Comparison of ENCODE assay signal across 17 cellular contexts in genomic region chrX:153674219-153674851, GRCh38. TPM values are rescaled to one million over a fixed set of nuclear protein-coding genes. Genes with fewer than 3 reads are reported as not detected.
DNase-seq lines count a peak whose midpoint lies in the region; ATAC-seq and TF ChIP-seq lines count a peak whose summit lies in the region.
"Had no signal": no experiment of that assay in that cellular context is flagged by ENCODE, and none has a peak within 500 bp of the region (broad histone marks: within the 10 kb centered on the region; RNA-seq: fewer than 3 reads in every experiment).

No MANE protein-coding gene starts in this region.

- H3K9me3 ChIP-seq in testis = no peaks in the 10 kb centered on the region

- POLR2A ChIA-PET in activated naive CD8-positive, alpha-beta T cell treated with anti-CD3 and anti-CD28 coated beads, Interleukin-2, amount 10 ng/mL, durations not matched to agents 7 days and 5 days (lab: Charles Lee) = no interaction called here

- no peaks in the 10 kb centered on the region for H3K9me3 Mint-ChIP-seq in activated naive CD8-positive, alpha-beta T cell treated with anti-CD3 and anti-CD28 coated beads, Interleukin-2, amount 10 ng/mL, durations not matched to agents 7 days and 5 days
- H3K9me3 Mint-ChIP-seq in activated naive CD8-positive, alpha-beta T cell treated with anti-CD3 and anti-CD28 coated beads for 36 hours = no peaks in the 10 kb centered on the region
- H3K9me3 Mint-ChIP-seq in brain = peaks cover 0 to 36% (median 9%) of the 10 kb centered on the region in 5 experiments
- H3K9me3 Mint-ChIP-seq in stimulated activated naive B cell treated with anti-CD40 and anti-IgM and Interleukin-4, amounts not matched to agents 10 μg/mL and 1 μg/mL and 100 μg/mL, for 72 hours = no peaks in the 10 kb centered on the region

- H3K27ac Mint-ChIP-seq in activated naive CD8-positive, alpha-beta T cell treated with anti-CD3 and anti-CD28 coated beads, Interleukin-2, amount 10 ng/mL, durations not matched to agents 7 days and 5 days = no peak overlapping the region
- H3K27ac Mint-ChIP-seq in activated naive CD8-positive, alpha-beta T cell treated with anti-CD3 and anti-CD28 coated beads for 36 hours = no peak overlapping the region
- H3K27ac Mint-ChIP-seq in brain = peak overlapping the region in 3 of 5 experiments; percentile 0 to 92 (median 33)
- peak overlapping the region; percentile 51 for H3K27ac Mint-ChIP-seq in stimulated activated naive B cell treated with anti-CD40 and anti-IgM and Interleukin-4, amounts not matched to agents 10 μg/mL and 1 μg/mL and 100 μg/mL, for 72 hours
- H3K27ac Mint-ChIP-seq: CD4-positive, CD25-positive, alpha-beta regulatory T cell had no signal

- DNase-seq in activated naive CD8-positive, alpha-beta T cell treated with anti-CD3 and anti-CD28 coated beads, Interleukin-2, amount 10 ng/mL, durations not matched to agents 7 days and 5 days = no peak
- DNase-seq in activated naive CD8-positive, alpha-beta T cell treated with anti-CD3 and anti-CD28 coated beads for 36 hours = no peak
- peak; percentile 82 for DNase-seq in mesenteric fat pad (ENCODE audit: low spot score)
- DNase-seq in stimulated activated naive B cell treated with anti-CD40 and anti-IgM and Interleukin-4, amounts not matched to agents 10 μg/mL and 1 μg/mL and 100 μg/mL, for 72 hours = no peak
- DNase-seq in testis = no peak
- DNase-seq in putamen (ENCODE audit: low spot score) = no peak
- DNase-seq: activated CD4-positive, alpha-beta T cell treated with anti-CD3 and anti-CD28 coated beads, Interleukin-2, amount 50 U/mL, for 48 hours; CD4-positive, CD25-positive, alpha-beta regulatory T cell; effector CD8-positive, alpha-beta T cell; NCI-H1436 treated with DMSO at 0.1 percent for 48 hours; NK-92 treated with Interleukin-12 subunit alpha and Interleukin-12 subunit beta, amount 100 ng/mL, for 24 hours had no signal

- H3K27ac ChIP-seq in testis = no peak overlapping the region

- H3K27me3 ChIP-seq in testis = no peaks in the 10 kb centered on the region

- ATAC-seq in activated naive CD8-positive, alpha-beta T cell treated with anti-CD3 and anti-CD28 coated beads, Interleukin-2, amount 10 ng/mL, durations not matched to agents 7 days and 5 days (ENCODE audit: low read depth) = no peak
- ATAC-seq in stimulated activated naive B cell treated with anti-CD40 and anti-IgM and Interleukin-4, amounts not matched to agents 10 μg/mL and 1 μg/mL and 100 μg/mL, for 72 hours (replicated peaks) = no peak
- no peak for ATAC-seq in HG03097 (IDR thresholded peaks at IDR 0.05; ENCODE audit: low FRiP score, unreplicated experiment)

- peaks cover 1% of the 10 kb centered on the region for H3K4me1 Mint-ChIP-seq in activated naive CD8-positive, alpha-beta T cell treated with anti-CD3 and anti-CD28 coated beads, Interleukin-2, amount 10 ng/mL, durations not matched to agents 7 days and 5 days
- H3K4me1 Mint-ChIP-seq in activated naive CD8-positive, alpha-beta T cell treated with anti-CD3 and anti-CD28 coated beads for 36 hours = no peaks in the 10 kb centered on the region
- H3K4me1 Mint-ChIP-seq in brain = peaks cover 18% of the 10 kb centered on the region
- peaks cover 0 to 9% of the 10 kb centered on the region in 2 donors for H3K4me1 Mint-ChIP-seq in stimulated activated naive B cell treated with anti-CD40 and anti-IgM and Interleukin-4, amounts not matched to agents 10 μg/mL and 1 μg/mL and 100 μg/mL, for 72 hours

- no peak overlapping the region for H3K4me3 ChIP-seq in testis
- H3K4me3 ChIP-seq: lung had no signal

- H3K4me3 Mint-ChIP-seq in activated naive CD8-positive, alpha-beta T cell treated with anti-CD3 and anti-CD28 coated beads, Interleukin-2, amount 10 ng/mL, durations not matched to agents 7 days and 5 days = peak overlapping the region; percentile 52
- H3K4me3 Mint-ChIP-seq in activated naive CD8-positive, alpha-beta T cell treated with anti-CD3 and anti-CD28 coated beads for 36 hours = no peak overlapping the region
- H3K4me3 Mint-ChIP-seq in brain = peak overlapping the region; percentile 47 to 69 (median 62)
- H3K4me3 Mint-ChIP-seq in stimulated activated naive B cell treated with anti-CD40 and anti-IgM and Interleukin-4, amounts not matched to agents 10 μg/mL and 1 μg/mL and 100 μg/mL, for 72 hours = peak overlapping the region; percentile 1 to 3

- 57 to 72% methylated on average over 18 to 26 of the region's 27 CpGs for WGBS in testis, 2 donors

- intact Hi-C loops in testis (cut with DNase I; ENCODE audit: low total_unique reads) = no loop called here

- TF ChIP-seq POLR2A in testis (IDR thresholded peaks at IDR 0.05) = no peak

- H3K4me1 ChIP-seq in testis = no peaks in the 10 kb centered on the region

- no peak for TF ChIP-seq CTCF in brain (conservative IDR thresholded peaks at IDR 0.05)
- TF ChIP-seq CTCF in testis (IDR thresholded peaks at IDR 0.05) = no peak

- H3K36me3 Mint-ChIP-seq in activated naive CD8-positive, alpha-beta T cell treated with anti-CD3 and anti-CD28 coated beads, Interleukin-2, amount 10 ng/mL, durations not matched to agents 7 days and 5 days = no peaks in the 10 kb centered on the region
- no peaks in the 10 kb centered on the region for H3K36me3 Mint-ChIP-seq in activated naive CD8-positive, alpha-beta T cell treated with anti-CD3 and anti-CD28 coated beads for 36 hours
- no peaks in the 10 kb centered on the region for H3K36me3 Mint-ChIP-seq in brain
- H3K36me3 Mint-ChIP-seq in stimulated activated naive B cell treated with anti-CD40 and anti-IgM and Interleukin-4, amounts not matched to agents 10 μg/mL and 1 μg/mL and 100 μg/mL, for 72 hours = peaks cover 0 to 2% of the 10 kb centered on the region in 2 donors
- H3K36me3 Mint-ChIP-seq: CD4-positive, CD25-positive, alpha-beta regulatory T cell had no signal

- H3K36me3 ChIP-seq in testis (ENCODE audit: low read depth, missing control alignments) = no peaks in the 10 kb centered on the region

- peaks cover 29% of the 10 kb centered on the region for H3K27me3 Mint-ChIP-seq in activated naive CD8-positive, alpha-beta T cell treated with anti-CD3 and anti-CD28 coated beads, Interleukin-2, amount 10 ng/mL, durations not matched to agents 7 days and 5 days
- H3K27me3 Mint-ChIP-seq in activated naive CD8-positive, alpha-beta T cell treated with anti-CD3 and anti-CD28 coated beads for 36 hours = peaks cover 27% of the 10 kb centered on the region
- H3K27me3 Mint-ChIP-seq in brain = peaks cover 27% of the 10 kb centered on the region
- H3K27me3 Mint-ChIP-seq in stimulated activated naive B cell treated with anti-CD40 and anti-IgM and Interleukin-4, amounts not matched to agents 10 μg/mL and 1 μg/mL and 100 μg/mL, for 72 hours = peaks cover 30 to 36% of the 10 kb centered on the region in 2 donors

RNA-seq across cellular contexts. Expression of gene PNCK, which starts 0.7 kb away (rescaled TPM):
- 1 to 10 TPM in 1 of 2 experiments, under 1 TPM in 1; 0.79 to 1.1 TPM for total RNA-seq in activated naive CD8-positive, alpha-beta T cell treated with anti-CD3 and anti-CD28 coated beads, Interleukin-2, amount 10 ng/mL, durations not matched to agents 7 days and 5 days
- 1 to 10 TPM; 1.0 to 1.2 TPM for total RNA-seq in activated naive CD8-positive, alpha-beta T cell treated with anti-CD3 and anti-CD28 coated beads for 36 hours
- polyA plus RNA-seq in brain (ENCODE audit: insufficient read depth, low read depth, low replicate concordance) (24.5 TPM), testis (ENCODE audit: insufficient read depth, low read depth, low replicate concordance) (19.9 TPM)
- total RNA-seq in mesenteric fat pad (1.4 TPM), testis (10 to 100 TPM; 41.0 to 51.5 TPM)
- total RNA-seq: M059J had no signal
- polyA plus RNA-seq: AG04450; CD4-positive, CD25-positive, alpha-beta regulatory T cell; fibroblast of lung had no signal

RNA-seq across cellular contexts. Expression of gene SLC6A8, which starts 13.4 kb away (rescaled TPM):
- total RNA-seq in activated naive CD8-positive, alpha-beta T cell treated with anti-CD3 and anti-CD28 coated beads, Interleukin-2, amount 10 ng/mL, durations not matched to agents 7 days and 5 days = 1 to 10 TPM; 1.7 to 1.9 TPM
- under 1 TPM; 0.68 to 0.70 TPM for total RNA-seq in activated naive CD8-positive, alpha-beta T cell treated with anti-CD3 and anti-CD28 coated beads for 36 hours
- polyA plus RNA-seq in brain (ENCODE audit: insufficient read depth, low read depth, low replicate concordance) (80.5 TPM), testis (ENCODE audit: insufficient read depth, low read depth, low replicate concordance) (73.5 TPM)
- total RNA-seq in mesenteric fat pad (45.9 TPM), testis (100 to 1,000 TPM in 1 of 2 donors, 10 to 100 TPM in 1; 91.3 to 107 TPM)

RNA-seq across cellular contexts. Expression of gene DUSP9, which starts 27.3 kb away (rescaled TPM):
- not detected for total RNA-seq in activated naive CD8-positive, alpha-beta T cell treated with anti-CD3 and anti-CD28 coated beads, Interleukin-2, amount 10 ng/mL, durations not matched to agents 7 days and 5 days
- under 1 TPM; 0.08 to 0.23 TPM for total RNA-seq in activated naive CD8-positive, alpha-beta T cell treated with anti-CD3 and anti-CD28 coated beads for 36 hours
- 0.81 TPM for polyA plus RNA-seq in brain (ENCODE audit: insufficient read depth, low read depth, low replicate concordance)
- 0.39 TPM for total RNA-seq in mesenteric fat pad
- 10 to 100 TPM in 1 of 2 donors, 1 to 10 TPM in 1; 6.2 to 10.2 TPM for total RNA-seq in testis
- 2.5 TPM for polyA plus RNA-seq in testis (ENCODE audit: insufficient read depth, low read depth, low replicate concordance)
- total RNA-seq: CD4-positive, CD25-positive, alpha-beta regulatory T cell; fibroblast of lung had no signal
- polyA plus RNA-seq: AG04450; CD4-positive, CD25-positive, alpha-beta regulatory T cell; fibroblast of lung had no signal

RNA-seq across cellular contexts. Expression of gene BCAP31, which starts 49.9 kb away (rescaled TPM):
- total RNA-seq in activated naive CD8-positive, alpha-beta T cell treated with anti-CD3 and anti-CD28 coated beads, Interleukin-2, amount 10 ng/mL, durations not matched to agents 7 days and 5 days = 100 to 1,000 TPM; 140 to 141 TPM
- total RNA-seq in activated naive CD8-positive, alpha-beta T cell treated with anti-CD3 and anti-CD28 coated beads for 36 hours = 100 to 1,000 TPM; 103 to 109 TPM
- polyA plus RNA-seq in brain (ENCODE audit: insufficient read depth, low read depth, low replicate concordance) (284 TPM), testis (ENCODE audit: insufficient read depth, low read depth, low replicate concordance) (222 TPM)
- total RNA-seq in mesenteric fat pad (513 TPM), testis (100 to 1,000 TPM; 149 to 153 TPM)

RNA-seq across cellular contexts. Expression of gene ABCD1, which starts 50.3 kb away (rescaled TPM):
- total RNA-seq in activated naive CD8-positive, alpha-beta T cell treated with anti-CD3 and anti-CD28 coated beads, Interleukin-2, amount 10 ng/mL, durations not matched to agents 7 days and 5 days = 10 to 100 TPM; 15.9 to 16.4 TPM
- 1 to 10 TPM; 4.1 to 4.3 TPM for total RNA-seq in activated naive CD8-positive, alpha-beta T cell treated with anti-CD3 and anti-CD28 coated beads for 36 hours
- 9.2 TPM for polyA plus RNA-seq in brain (ENCODE audit: insufficient read depth, low read depth, low replicate concordance)
- total RNA-seq in mesenteric fat pad = 32.3 TPM
- 100 to 1,000 TPM in 1 of 2 donors, 10 to 100 TPM in 1; 84.4 to 112 TPM for total RNA-seq in testis
- polyA plus RNA-seq in testis (ENCODE audit: insufficient read depth, low read depth, low replicate concordance) = 34.3 TPM

Comparison
In these comparisons a context has a peak if more than half of its experiments do, and no peak if none do; other contexts are left out.
1. H3K27ac Mint-ChIP-seq: peak in brain (3 of 5) and stimulated activated naive B cell treated with anti-CD40 and anti-IgM and Interleukin-4, amounts not matched to agents 10 μg/mL and 1 μg/mL and 100 μg/mL, for 72 hours (single experiment); none in activated naive CD8-positive, alpha-beta T cell treated with anti-CD3 and anti-CD28 coated beads, Interleukin-2, amount 10 ng/mL, durations not matched to agents 7 days and 5 days (single experiment) and activated naive CD8-positive, alpha-beta T cell treated with anti-CD3 and anti-CD28 coated beads for 36 hours (single experiment).
2. RNA of gene PNCK, which starts 0.7 kb away (total RNA-seq): 41.0 to 51.5 TPM in testis; 1.4 TPM in mesenteric fat pad (single experiment), 1.0 to 1.2 TPM in activated naive CD8-positive, alpha-beta T cell treated with anti-CD3 and anti-CD28 coated beads for 36 hours and 0.79 to 1.1 TPM in activated naive CD8-positive, alpha-beta T cell treated with anti-CD3 and anti-CD28 coated beads, Interleukin-2, amount 10 ng/mL, durations not matched to agents 7 days and 5 days; every median in the first group is over 10 times any median in the second.
3. RNA of gene SLC6A8, which starts 13.4 kb away (total RNA-seq): 91.3 to 107 TPM in testis and 45.9 TPM in mesenteric fat pad (single experiment); 1.7 to 1.9 TPM in activated naive CD8-positive, alpha-beta T cell treated with anti-CD3 and anti-CD28 coated beads, Interleukin-2, amount 10 ng/mL, durations not matched to agents 7 days and 5 days and 0.68 to 0.70 TPM in activated naive CD8-positive, alpha-beta T cell treated with anti-CD3 and anti-CD28 coated beads for 36 hours; every median in the first group is over 10 times any median in the second.